8 cellular contexts compared by ENCODE assay signal in the genomic region with DNA sequence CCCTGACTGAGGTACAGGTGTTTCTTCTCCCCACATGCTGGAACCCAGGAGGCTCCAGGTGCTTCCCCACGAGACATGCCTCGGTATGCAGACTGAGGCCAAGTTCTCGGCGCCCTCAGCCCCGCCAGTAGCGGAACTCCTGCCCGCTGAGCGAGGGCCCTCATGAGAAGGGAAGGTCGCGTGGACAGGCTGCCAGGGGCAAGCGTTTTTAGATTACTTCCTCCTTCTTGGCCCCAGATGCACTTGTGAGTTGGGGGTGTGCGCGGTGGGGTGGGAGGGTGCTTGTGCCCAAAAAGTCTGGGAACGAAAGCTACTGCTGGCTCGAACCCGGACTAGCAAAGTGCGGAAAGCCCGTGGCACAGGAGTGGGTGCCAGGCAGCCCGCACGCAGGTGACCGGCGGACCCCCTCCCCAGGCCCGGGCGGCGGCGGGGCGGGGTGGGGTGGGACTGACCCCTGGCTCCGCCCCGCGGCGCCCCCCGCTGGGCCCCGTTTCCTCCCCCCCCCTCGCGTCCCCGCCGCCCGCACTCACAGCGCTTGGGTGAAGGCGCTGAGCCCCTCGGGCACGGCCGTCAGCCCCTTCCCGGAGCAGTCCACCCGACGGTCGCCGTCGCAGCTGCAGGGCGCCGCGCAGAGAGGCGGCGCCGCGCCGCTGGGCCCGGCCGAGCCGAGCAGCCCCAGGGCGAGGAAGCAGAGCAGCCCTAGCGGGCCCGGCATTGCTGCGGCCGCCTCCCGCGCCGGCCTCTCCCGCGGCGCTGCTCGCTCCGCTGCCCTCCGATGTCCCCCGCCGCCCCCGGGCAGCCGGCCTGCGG. TPM values are rescaled to one million over a fixed set of nuclear protein-coding genes. Genes with fewer than 3 reads are reported as not detected.
DNase-seq lines count a peak whose midpoint lies in the region; ATAC-seq, FAIRE-seq and TF ChIP-seq lines count a peak whose summit lies in the region.

No MANE protein-coding gene starts in this region.

- no peaks in the 10 kb centered on the region for H3K79me2 ChIP-seq in GM12878 (ENCODE audit: control insufficient read depth, insufficient read depth, low read length)

- no peaks in the 10 kb centered on the region for H3K9me3 ChIP-seq in GM12878 (replicated peaks; ENCODE audit: control insufficient read depth, insufficient read depth, low read length)
- H3K9me3 ChIP-seq in iPS-18a (ENCODE audit: control insufficient read depth, low read depth, low read length), result no peaks in the 10 kb centered on the region

- H3K27me3 ChIP-seq in GM12878 (replicated peaks in 1 of 2; ENCODE audit: control insufficient read depth in 2 of 2, insufficient read depth in 2 of 2, low read length in 1 of 2), result peaks cover 3% of the 10 kb centered on the region in 2 experiments; a peak in 2 of 4 replicates
- H3K27me3 ChIP-seq in iPS-18a (ENCODE audit: control insufficient read depth, insufficient read depth, low read length), result no peaks in the 10 kb centered on the region

- ATAC-seq in GM18499 (IDR thresholded peaks at IDR 0.05; ENCODE audit: insufficient read depth, unreplicated experiment) (peak; percentile 20), HG02970 (IDR thresholded peaks at IDR 0.05; ENCODE audit: low FRiP score, unreplicated experiment) (peak; percentile 43), GM12878 (peak; percentile 68)

- POLR2A ChIA-PET in GM12878 (lab: Charles Lee), result interaction anchor here (0.6 kb wide), 1 partner anchor 41 kb away, joined by 4 read pairs; no protein-coding TSS in a partner anchor

- DNase-seq in ACHN, result peak; percentile 41
- DNase-seq in OCI-M1 (lab: John Stamatoyannopoulos, UW), result peak; percentile 47
- DNase-seq in GM12878 (ENCODE audit: low read depth, low spot score), result no peak
- DNase-seq in skeletal muscle cell (ENCODE audit: low read depth), result no peak
- DNase-seq in GOT3 (lab: John Stamatoyannopoulos, UW), result no peak

- H2AFZ ChIP-seq in GM12878 (ENCODE audit: control insufficient read depth, low read depth, low read length), result peak overlapping the region; percentile 63

- H3K4me2 ChIP-seq in GM12878 (ENCODE audit: control insufficient read depth, insufficient read depth), result peak overlapping the region; percentile 85

- H3K36me3 ChIP-seq in GM12878 (ENCODE audit: control insufficient read depth in 2 of 2, insufficient read depth in 2 of 2, low read length in 1 of 2) (no peaks in the 10 kb centered on the region), iPS-18a (ENCODE audit: control insufficient read depth, low read depth, low read length) (no peaks in the 10 kb centered on the region)

- in situ Hi-C loops in ACHN (cut with HindIII; ENCODE audit: low pct_ligation_motif_present, low pct_unique_long_range_greater_than_20kb, low sequenced_read_pairs) (no loop called here), GM12878 (cut with MboI) (loop anchor here (10.0 kb wide), 1 partner anchor 1177 kb away; no protein-coding TSS in a partner anchor)

- no TSS peak for BruUV-seq in GM12878 (replicated peaks; lab: Mats Ljungman, UMichigan)

- WGBS in GM12878 (ENCODE audit: insufficient coverage, insufficient replicate concordance, low lambda C conversion rate, missing lambda C conversion rate), result 7% methylated on average over 24 of the region's 79 CpGs

- no peak for TF ChIP-seq EP300 in GM12878 (IDR thresholded peaks at IDR 0.05; ENCODE audit: borderline replicate concordance in 1 of 2, control insufficient read depth in 1 of 2, low read depth in 2 of 2, low read length in 2 of 2)

- TF ChIP-seq POLR2A in GM12878 (IDR thresholded peaks at IDR 0.05; ENCODE audit: low read depth, low read length), result no peak

- H3K27ac ChIP-seq in GM12878 (ENCODE audit: control insufficient read depth, insufficient read depth) (no peak overlapping the region), iPS-18a (ENCODE audit: low read length) (no peak overlapping the region)

- H4K20me1 ChIP-seq in GM12878 (ENCODE audit: control insufficient read depth, insufficient read depth), result no peaks in the 10 kb centered on the region

- no peak for TF ChIP-seq CTCF in GM12878 (IDR thresholded peaks at IDR 0.05 in 2 of 3, conservative IDR thresholded peaks at IDR 0.05 in 1 of 3; ENCODE audit: control insufficient read depth in 2 of 3, extremely low read depth in 1 of 3, insufficient read depth in 1 of 3, low read depth in 3 of 3, low read length in 3 of 3)

- RAD21 ChIA-PET in GM12878 (lab: Charles Lee; ENCODE audit: unreplicated experiment), result interaction anchor here (1.2 kb wide), 1 partner anchor 237 kb away, joined by 3 read pairs; no protein-coding TSS in a partner anchor

- FAIRE-seq in GM12878 (lab: Jason Lieb, UNC), result no peak

- CTCF ChIA-PET in GM12878 (lab: Yijun Ruan, JAX), result interaction anchor here (0.9 to 4.2 kb wide), 2 partner anchors 14 to 24 kb away, joined by 3 to 20 read pairs; no protein-coding TSS in a partner anchor

- intact Hi-C loops in GM12878 (cut with micrococcal nuclease; ENCODE audit: unreplicated experiment), result no loop called here

- H3K9ac ChIP-seq in GM12878 (ENCODE audit: control insufficient read depth, insufficient read depth, low read length) (no peak overlapping the region; the same call in 1 of the 2 replicates), iPS-18a (ENCODE audit: low read length) (peak overlapping the region; percentile 63)

- 0 out of 2 replicates have a peak, but pooled peaks cover 3% of the 10 kb centered on the region for H3K4me1 ChIP-seq in GM12878 (ENCODE audit: control insufficient read depth, insufficient read depth, low read length)
- peaks cover 26% of the 10 kb centered on the region for H3K4me1 ChIP-seq in iPS-18a (ENCODE audit: control insufficient read depth, low read depth, low read length)

- H3K4me3 ChIP-seq in GM12878 (peak overlapping the region; percentile 67; the same call in 1 of the 2 replicates), iPS-18a (ENCODE audit: low read length) (peak overlapping the region; percentile 76), skeletal muscle cell (ENCODE audit: low read depth, low read length) (peak overlapping the region; percentile 72)

- SMC1A ChIA-PET in GM12878 (lab: Charles Lee; ENCODE audit: uncharacterized antibody, unreplicated experiment), result interaction anchor here (0.9 to 1.5 kb wide), 2 partner anchors 14 kb away, joined by 5 read pairs; no protein-coding TSS in a partner anchor

- TF ChIP-seq RAD21 in GM12878 (IDR thresholded peaks at IDR 0.05; ENCODE audit: insufficient read depth, low read depth, low read length), result no peak

TF ChIP-seq in GM12878, 131 proteins besides CTCF, POLR2A, EP300 and RAD21:
- TF ChIP-seq BHLHE40 (IDR thresholded peaks at IDR 0.05; ENCODE audit: borderline replicate concordance in 1 of 2, low read depth in 2 of 2, low read length in 1 of 2), result no peak
- no peak for TF ChIP-seq PAX8 (IDR thresholded peaks at IDR 0.05)
- no peak for TF ChIP-seq BCL3 (IDR thresholded peaks at IDR 0.05; ENCODE audit: borderline replicate concordance, insufficient read depth, low read depth, low read length, poor library complexity, severe bottlenecking)
- no peak for TF ChIP-seq ATF7 (IDR thresholded peaks at IDR 0.05; ENCODE audit: low read depth)
- no peak for TF ChIP-seq TCF7 (IDR thresholded peaks at IDR 0.05; ENCODE audit: borderline replicate concordance)
- peak; percentile 73; the same call in 1 of the 2 replicates for TF ChIP-seq IKZF1 (conservative IDR thresholded peaks at IDR 0.05)

RNA-seq across cellular contexts. Expression of gene LGR4, which starts 0.8 kb away (rescaled TPM):
- not detected in 2 replicates for total RNA-seq in GM12878 (2013; cell fraction: nucleolus; rRNA removed)
- total RNA-seq in GM12878 (2014; rRNA removed) (under 0.01 TPM in 1 of 2 replicates, not detected in the other), GM12878 (2014; rRNA removed; fragmentation: Illumina TruSeq; extraction: Trizol) (0.04 TPM in 1 of 2 replicates, not detected in the other), GM12878 (2021) (0.37 TPM in 1 of 2 replicates, not detected in the other)
- polyA plus RNA-seq in GM12878 (2011; ENCODE audit: low read depth), result 0.14 TPM
- polyA plus RNA-seq in GM12878 (2011; rRNA removed) (0.04 TPM in 1 of 2 replicates, not detected in the other), GM12878 (2014; fragmentation: Illumina TruSeq; extraction: Trizol) (0.01 and 0.08 TPM in 2 replicates), GM12878 (2014; fragmentation: Nextera tagmentation; extraction: Ambion mirVana) (not detected), GM12878 (2014; rRNA removed) (0.06 and 0.64 TPM in 2 replicates), GM12878 (2016; fragmentation: Nextera tagmentation; extraction: Ambion mirVana) (not detected)
- polyA plus RNA-seq in GM12878 (2011; cell fraction: cytosol; rRNA removed), result 0.01 TPM in 1 of 2 replicates, not detected in the other
- polyA plus RNA-seq in GM12878 (2011; cell fraction: nucleus; rRNA removed), result 0.04 and 0.06 TPM in 2 replicates
- 0.12 and 0.42 TPM in 2 replicates for polyA plus RNA-seq in GM12878 (2012)
- 0.07 TPM in 1 of 2 replicates, not detected in the other for polyA minus RNA-seq in GM12878 (2011; rRNA and poly(A)+ RNA removed)
- 0.52 and 1.1 TPM in 2 replicates for polyA minus RNA-seq in GM12878 (2011; cell fraction: cytosol; rRNA and poly(A)+ RNA removed)
- 0.19 and 0.24 TPM in 2 replicates for polyA minus RNA-seq in GM12878 (2011; cell fraction: nucleus; rRNA and poly(A)+ RNA removed)

RNA-seq across cellular contexts. Expression of gene LIN7C, which starts 34.8 kb away (rescaled TPM):
- 24.8 and 26.2 TPM in 2 replicates for total RNA-seq in GM12878 (2013; cell fraction: nucleolus; rRNA removed)
- 13.8 and 18.6 TPM in 2 replicates for total RNA-seq in GM12878 (2014; rRNA removed)
- total RNA-seq in GM12878 (2014; rRNA removed; fragmentation: Illumina TruSeq; extraction: Trizol), result 21.2 and 22.2 TPM in 2 replicates
- 14.9 and 16.3 TPM in 2 replicates for total RNA-seq in GM12878 (2021)
- polyA plus RNA-seq in GM12878 (2011; ENCODE audit: low read depth), result 4.3 TPM
- polyA plus RNA-seq in GM12878 (2011; rRNA removed), result 13.8 and 21.4 TPM in 2 replicates
- 5.2 and 8.2 TPM in 2 replicates for polyA plus RNA-seq in GM12878 (2011; cell fraction: cytosol; rRNA removed)
- polyA plus RNA-seq in GM12878 (2011; cell fraction: nucleus; rRNA removed), result 3.6 and 4.3 TPM in 2 replicates
- polyA plus RNA-seq in GM12878 (2012), result 7.1 and 7.2 TPM in 2 replicates
- 7.7 and 11.7 TPM in 2 replicates for polyA plus RNA-seq in GM12878 (2014; fragmentation: Illumina TruSeq; extraction: Trizol)
- polyA plus RNA-seq in GM12878 (2014; fragmentation: Nextera tagmentation; extraction: Ambion mirVana), result 10 to 100 TPM in 1 of 2 experiments, 1 to 10 TPM in 1; 6.0 to 23.7 TPM
- polyA plus RNA-seq in GM12878 (2014; rRNA removed), result 9.0 and 10.4 TPM in 2 replicates
- 10 to 100 TPM; 18.7 to 20.5 TPM for polyA plus RNA-seq in GM12878 (2016; fragmentation: Nextera tagmentation; extraction: Ambion mirVana)
- 6.8 and 8.3 TPM in 2 replicates for polyA minus RNA-seq in GM12878 (2011; rRNA and poly(A)+ RNA removed)
- 6.4 and 7.6 TPM in 2 replicates for polyA minus RNA-seq in GM12878 (2011; cell fraction: cytosol; rRNA and poly(A)+ RNA removed)
- polyA minus RNA-seq in GM12878 (2011; cell fraction: nucleus; rRNA and poly(A)+ RNA removed), result 5.6 and 9.4 TPM in 2 replicates

Comparison
In these comparisons a context has a peak if more than half of its experiments do, and no peak if none do; other contexts are left out.
1. DNase-seq: peak in ACHN (single experiment) and OCI-M1 (single experiment); none in GM12878 (single experiment), skeletal muscle cell (single experiment) and GOT3 (single experiment).
2. Peak in every context shown above with its lines, with median percentiles within 50 percentile points of each other: ATAC-seq and H3K4me3 ChIP-seq.